24 cellular contexts compared by ENCODE assay signal in the genomic region with DNA sequence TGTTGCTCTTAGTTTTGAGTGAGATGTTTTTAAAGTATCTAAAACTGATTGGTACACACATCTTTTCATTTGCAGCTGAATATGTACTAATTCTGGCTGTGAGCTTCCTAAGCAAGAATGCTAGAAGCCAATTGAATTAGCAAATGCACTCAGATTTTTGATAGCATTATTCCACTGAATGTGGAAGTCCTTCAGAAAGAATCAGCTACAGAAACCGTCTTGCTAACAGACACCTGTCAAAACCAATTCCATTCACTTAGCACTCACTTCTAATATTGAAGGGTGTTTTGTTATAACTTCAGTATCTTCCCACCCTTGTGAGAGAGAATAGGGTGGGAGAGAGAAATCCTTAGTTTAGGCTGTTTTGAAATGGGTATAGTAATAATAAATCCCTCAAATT.
"Had no signal": no experiment of that assay in that cellular context is flagged by ENCODE, and none has a peak within 500 bp of the region (broad histone marks: within the 10 kb centered on the region; RNA-seq: fewer than 3 reads in every experiment).

No MANE protein-coding gene starts in this region.

- H3K27me3 ChIP-seq: neutrophil, pancreas, right lobe of liver, sigmoid colon, stomach, thyroid gland, tibial nerve, upper lobe of left lung, vagina had no signal

- ATAC-seq: naive thymus-derived CD4-positive, alpha-beta T cell; natural killer cell; pancreas; right cardiac atrium; right lobe of liver; stimulated activated effector memory CD8-positive, alpha-beta T cell treated with anti-CD3 and anti-CD28 coated beads, Interleukin-12 subunit alpha, Interleukin-12 subunit beta, amount 100 ng/mL, for 72 hours; stimulated activated naive B cell treated with anti-CD40 and anti-IgM and Interleukin-4, amounts not matched to agents 10 μg/mL and 1 μg/mL and 100 μg/mL, for 72 hours had no signal

- H3K27ac ChIP-seq: neutrophil, pancreas, prostate gland, right lobe of liver, sigmoid colon, stomach, thoracic aorta, thyroid gland, tibial nerve, upper lobe of left lung, vagina had no signal

- H3K9me3 ChIP-seq: neutrophil, pancreas, prostate gland, right lobe of liver, sigmoid colon, stomach, thoracic aorta, thyroid gland, tibial nerve, upper lobe of left lung, vagina had no signal

- H3K4me1 ChIP-seq: pancreas, prostate gland, right lobe of liver, sigmoid colon, stomach, tibial nerve, upper lobe of left lung, vagina had no signal

- H3K4me3 ChIP-seq: pancreas, prostate gland, right lobe of liver, sigmoid colon, stomach, thoracic aorta, thyroid gland, tibial nerve, upper lobe of left lung, vagina had no signal

- DNase-seq: naive thymus-derived CD4-positive, alpha-beta T cell; natural killer cell; nucleus accumbens; pancreas; right cardiac atrium; right lobe of liver; sigmoid colon; small intestine; stimulated activated CD4-positive, alpha-beta T cell treated with anti-CD3 and anti-CD28 coated beads, Interleukin-15, amount 100 ng/mL, for 24 hours; stimulated activated CD4-positive, alpha-beta T cell treated with anti-CD3 and anti-CD28 coated beads, Interleukin-2, amount 100 ng/mL, for 24 hours; stimulated activated CD4-positive, alpha-beta T cell treated with anti-CD3 and anti-CD28 coated beads, Interleukin-2, amount 100 ng/mL, for 48 hours; stimulated activated CD4-positive, alpha-beta T cell treated with anti-CD3 and anti-CD28 coated beads, Interleukin-4, amount 100 ng/mL, for 24 hours; stimulated activated naive B cell treated with anti-CD40 and anti-IgM and Interleukin-4, amounts not matched to agents 10 μg/mL and 1 μg/mL and 100 μg/mL, for 72 hours; stimulated activated naive CD4-positive, alpha-beta T cell treated with Interleukin-2 at 50 U/mL for 16 hours; stomach; thyroid gland; trophoblast cell; upper lobe of left lung had no signal

- H3K36me3 ChIP-seq: neutrophil, pancreas, prostate gland, right lobe of liver, sigmoid colon, stomach, thoracic aorta, thyroid gland, tibial nerve, upper lobe of left lung, vagina had no signal
